1 cellular context compared by ENCODE assay signal in genomic region chr5:52859619-52860018, GRCh38.
TF ChIP-seq lines count a peak whose summit lies in the region.

No MANE protein-coding gene starts in this region.

TF ChIP-seq in GM23338, 12 proteins besides CTCF, POLR2A, EP300 and RAD21 (continued from another document):
- TF ChIP-seq REST (IDR thresholded peaks at IDR 0.05; ENCODE audit: unreplicated experiment) (no peak), CREB1 (CRISPR knock-in tag; IDR thresholded peaks at IDR 0.05; ENCODE audit: low read depth) (no peak), EZH2phosphoT487 (IDR thresholded peaks at IDR 0.05; ENCODE audit: unreplicated experiment) (no peak), ETS1 (IDR thresholded peaks at IDR 0.05) (no peak)
